ENCODE assay signal across 9 cellular contexts in genomic region chr17:73189417-73190099, GRCh38. TPM values are rescaled to one million over a fixed set of nuclear protein-coding genes. Genes with fewer than 3 reads are reported as not detected.
DNase-seq lines count a peak whose midpoint lies in the region; ATAC-seq and TF ChIP-seq lines count a peak whose summit lies in the region.
"Had no signal": no experiment of that assay in that cellular context is flagged by ENCODE, and none has a peak within 500 bp of the region (broad histone marks: within the 10 kb centered on the region; RNA-seq: fewer than 3 reads in every experiment).

No MANE protein-coding gene starts in this region.

- no peak overlapping the region for H3K27ac ChIP-seq in C4-2B
- H3K27ac ChIP-seq in epithelial cell of prostate = no peak overlapping the region
- H3K27ac ChIP-seq in psoas muscle = no peak overlapping the region

- no peaks in the 10 kb centered on the region for H3K9me3 ChIP-seq in psoas muscle

- no peak for ATAC-seq in psoas muscle
- ATAC-seq in stimulated activated naive B cell treated with anti-CD40 and anti-IgM and Interleukin-4, amounts not matched to agents 10 μg/mL and 1 μg/mL and 100 μg/mL, for 72 hours (replicated peaks) = no peak
- no peak for ATAC-seq in GM21367 (IDR thresholded peaks at IDR 0.05; ENCODE audit: unreplicated experiment)

- WGBS in psoas muscle, 3 donors = 73 to 84% (median 78%) methylated on average over 6 of the region's 6 CpGs

- peaks cover 7 to 17% of the 10 kb centered on the region in 2 donors for H3K4me1 Mint-ChIP-seq in stimulated activated naive B cell treated with anti-CD40 and anti-IgM and Interleukin-4, amounts not matched to agents 10 μg/mL and 1 μg/mL and 100 μg/mL, for 72 hours

- H3K27me3 ChIP-seq in psoas muscle (ENCODE audit: insufficient read depth in 3 of 3, low read length in 2 of 3) = no peaks in the 10 kb centered on the region

- no peaks in the 10 kb centered on the region for H3K9me3 Mint-ChIP-seq in stimulated activated naive B cell treated with anti-CD40 and anti-IgM and Interleukin-4, amounts not matched to agents 10 μg/mL and 1 μg/mL and 100 μg/mL, for 72 hours
- H3K9me3 Mint-ChIP-seq: stimulated activated naive CD8-positive, alpha-beta T cell treated with anti-CD3 and anti-CD28 coated beads, Interleukin-15, Interleukin-2, amounts not matched to agents 100 ng/mL and 50 ng/mL, for 24 hours had no signal

- no peak overlapping the region for H3K4me3 Mint-ChIP-seq in stimulated activated naive B cell treated with anti-CD40 and anti-IgM and Interleukin-4, amounts not matched to agents 10 μg/mL and 1 μg/mL and 100 μg/mL, for 72 hours
- H3K4me3 Mint-ChIP-seq: stimulated activated naive CD8-positive, alpha-beta T cell treated with anti-CD3 and anti-CD28 coated beads, Interleukin-15, Interleukin-2, amounts not matched to agents 100 ng/mL and 50 ng/mL, for 24 hours had no signal

- intact Hi-C loops in psoas muscle (cut with DNase I) = loop anchor here (2.0 to 10.0 kb wide), 4 partner anchors 178 to 465 kb away; no protein-coding TSS in a partner anchor

- peaks cover 10% of the 10 kb centered on the region for H3K4me1 ChIP-seq in psoas muscle

- no peak overlapping the region for H3K4me3 ChIP-seq in psoas muscle

- H3K36me3 Mint-ChIP-seq in stimulated activated naive B cell treated with anti-CD40 and anti-IgM and Interleukin-4, amounts not matched to agents 10 μg/mL and 1 μg/mL and 100 μg/mL, for 72 hours = no peaks in the 10 kb centered on the region

- H3K27ac Mint-ChIP-seq in stimulated activated naive B cell treated with anti-CD40 and anti-IgM and Interleukin-4, amounts not matched to agents 10 μg/mL and 1 μg/mL and 100 μg/mL, for 72 hours = no peak overlapping the region
- H3K27ac Mint-ChIP-seq: stimulated activated naive CD8-positive, alpha-beta T cell treated with anti-CD3 and anti-CD28 coated beads, Interleukin-15, Interleukin-2, amounts not matched to agents 100 ng/mL and 50 ng/mL, for 24 hours had no signal

- DNase-seq in HK-2 (ENCODE audit: unreplicated experiment) (peak; percentile 58), OCI-M1 (lab: John Stamatoyannopoulos, UW) (peak; percentile 64), epithelial cell of prostate (ENCODE audit: low read depth, low spot score) (peak; percentile 34), psoas muscle (no peak)
- DNase-seq in stimulated activated naive B cell treated with anti-CD40 and anti-IgM and Interleukin-4, amounts not matched to agents 10 μg/mL and 1 μg/mL and 100 μg/mL, for 72 hours = no peak
- no peak for DNase-seq in activated CD4-positive, alpha-beta T cell treated with anti-CD3 and anti-CD28 coated beads, Interleukin-2, amount 50 U/mL, for 48 hours

- H3K27me3 Mint-ChIP-seq in stimulated activated naive B cell treated with anti-CD40 and anti-IgM and Interleukin-4, amounts not matched to agents 10 μg/mL and 1 μg/mL and 100 μg/mL, for 72 hours = no peaks in the 10 kb centered on the region
- H3K27me3 Mint-ChIP-seq: stimulated activated naive CD8-positive, alpha-beta T cell treated with anti-CD3 and anti-CD28 coated beads, Interleukin-15, Interleukin-2, amounts not matched to agents 100 ng/mL and 50 ng/mL, for 24 hours had no signal

- peak; percentile 63 for TF ChIP-seq CTCF in C4-2B (conservative IDR thresholded peaks at IDR 0.05)
- peak; percentile 42 for TF ChIP-seq CTCF in psoas muscle (IDR thresholded peaks at IDR 0.05)

- H3K36me3 ChIP-seq in psoas muscle (ENCODE audit: insufficient read depth in 1 of 2, low read depth in 1 of 2) = no peaks in the 10 kb centered on the region

RNA-seq across cellular contexts. Expression of gene COG1, which starts 3.3 kb away (rescaled TPM):
- total RNA-seq in psoas muscle = 10 to 100 TPM; 38.8 to 61.9 (median 51.7) TPM
- polyA plus RNA-seq in psoas muscle = 10 to 100 TPM; 28.9 to 53.8 (median 32.3) TPM

RNA-seq across cellular contexts. Expression of gene SSTR2, which starts 24.7 kb away (rescaled TPM):
- total RNA-seq in psoas muscle = 1 to 10 TPM in 1 of 4 donors, under 1 TPM in 3; 0.19 to 1.0 (median 0.43) TPM
- polyA plus RNA-seq in psoas muscle = under 1 TPM; 0.04 to 0.27 (median 0.23) TPM

Comparison
In these comparisons a context has a peak if more than half of its experiments do, and no peak if none do; other contexts are left out.
1. DNase-seq: peak in HK-2 (single experiment), OCI-M1 (single experiment) and epithelial cell of prostate (single experiment); none in psoas muscle (0 of 2), stimulated activated naive B cell treated with anti-CD40 and anti-IgM and Interleukin-4, amounts not matched to agents 10 μg/mL and 1 μg/mL and 100 μg/mL, for 72 hours (single experiment) and activated CD4-positive, alpha-beta T cell treated with anti-CD3 and anti-CD28 coated beads, Interleukin-2, amount 50 U/mL, for 48 hours (0 of 2).